Comparison of ENCODE assay signal across 1 cellular context in genomic region chr9:105242062-105242461, GRCh38.
TF ChIP-seq lines count a peak whose summit lies in the region.

No MANE protein-coding gene starts in this region.

TF ChIP-seq in WTC11, 78 proteins besides CTCF, POLR2A, EP300 and RAD21 (continued from another document):
- TF ChIP-seq ATF6 (CRISPR knock-in tag; IDR thresholded peaks at IDR 0.05) (no peak), E2F4 (CRISPR knock-in tag; IDR thresholded peaks at IDR 0.05; ENCODE audit: borderline replicate concordance, low read depth) (no peak)
